9 cellular contexts compared by ENCODE assay signal in the genomic region with DNA sequence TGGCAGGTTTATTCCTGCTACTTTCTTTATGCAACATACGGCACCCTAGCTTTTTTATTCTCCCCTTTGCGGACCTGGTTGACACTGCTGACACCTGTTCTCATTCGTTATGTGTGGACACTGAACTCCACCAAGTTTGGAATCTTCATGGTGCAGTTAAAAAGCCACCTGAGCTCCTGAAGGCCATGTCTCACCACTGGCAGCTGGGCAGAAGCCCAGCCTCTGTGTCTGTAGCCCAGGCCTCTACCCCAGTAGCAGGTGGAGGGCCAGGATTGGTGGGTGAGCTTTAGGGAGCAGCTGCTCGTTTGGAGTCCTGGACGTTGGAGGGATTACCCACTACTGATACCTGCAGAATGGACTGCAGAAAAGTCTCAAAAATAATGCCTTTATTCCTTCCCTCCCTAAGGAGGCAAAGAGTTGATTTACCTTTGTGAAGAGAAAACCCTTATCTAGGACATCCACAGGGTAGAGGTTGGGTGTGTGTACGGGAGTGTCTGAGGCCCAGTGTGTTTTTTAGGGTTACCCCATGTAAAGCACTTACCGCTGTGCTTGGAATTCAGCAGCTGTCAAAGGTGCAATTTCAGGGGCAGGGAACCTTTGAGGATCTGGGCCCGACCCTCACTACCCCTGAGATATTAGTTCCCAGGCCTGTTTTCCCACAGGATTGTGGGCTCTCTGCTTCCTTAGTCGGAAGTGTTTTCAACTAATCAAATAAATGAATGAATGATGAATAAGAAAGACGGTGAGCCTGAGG. TPM values are rescaled to one million over a fixed set of nuclear protein-coding genes. Genes with fewer than 3 reads are reported as not detected.
DNase-seq lines count a peak whose midpoint lies in the region; ATAC-seq and TF ChIP-seq lines count a peak whose summit lies in the region.
"Had no signal": no experiment of that assay in that cellular context is flagged by ENCODE, and none has a peak within 500 bp of the region (broad histone marks: within the 10 kb centered on the region; RNA-seq: fewer than 3 reads in every experiment).

No MANE protein-coding gene starts in this region.

- intact Hi-C loops in PC-3 (cut with micrococcal nuclease): loop anchor here (10.0 kb wide), 2 partner anchors 80 to 480 kb away; partner anchors contain the start of gene UBR1
- intact Hi-C loops in ovary (cut with DNase I): no loop called here

- H3K4me3 ChIP-seq in DOHH2 (ENCODE audit: low read length): peak overlapping the region; percentile 94
- H3K4me3 ChIP-seq in PC-3 (ENCODE audit: low read length): peak overlapping the region; percentile 92; the same call in 1 of the 2 replicates
- H3K4me3 ChIP-seq in ovary: peak overlapping the region; percentile 91

- 75 to 78% (median 78%) methylated on average over 10 of the region's 10 CpGs for WGBS in ovary, 3 donors

- H3K9me2 ChIP-seq in DOHH2 (replicated peaks; ENCODE audit: control insufficient read depth, low read length): no peaks in the 10 kb centered on the region
- no peaks in the 10 kb centered on the region for H3K9me2 ChIP-seq in PC-3 (replicated peaks; ENCODE audit: low read length)

- ATAC-seq in PC-3 (no peak), GM18511 (IDR thresholded peaks at IDR 0.05; ENCODE audit: unreplicated experiment) (no peak)

- H4K20me1 ChIP-seq in DOHH2 (ENCODE audit: control insufficient read depth, insufficient read depth, low read depth, low read length) (no peaks in the 10 kb centered on the region), PC-3 (ENCODE audit: low read length) (no peaks in the 10 kb centered on the region)

- H3K9me3 ChIP-seq in DOHH2 (ENCODE audit: control insufficient read depth, insufficient read depth, low read length) (no peaks in the 10 kb centered on the region), PC-3 (ENCODE audit: low read length) (no peaks in the 10 kb centered on the region), ovary (no peaks in the 10 kb centered on the region)

- H2AFZ ChIP-seq in PC-3 (ENCODE audit: low read length): peak overlapping the region; percentile 85

- POLR2A ChIA-PET in PC-3 (lab: Charles Lee; ENCODE audit: unreplicated experiment): interaction anchor here (0.7 kb wide), 1 partner anchor 17 kb away, joined by 4 read pairs; no protein-coding TSS in a partner anchor

- H3K4me1 ChIP-seq in DOHH2 (ENCODE audit: control insufficient read depth, low read length) (peaks cover 15% of the 10 kb centered on the region), PC-3 (ENCODE audit: insufficient read depth, low read length) (peaks cover 24% of the 10 kb centered on the region), ovary (ENCODE audit: insufficient read depth) (no peaks in the 10 kb centered on the region)

- H3K27me3 ChIP-seq in DOHH2 (ENCODE audit: control insufficient read depth, low read length): no peaks in the 10 kb centered on the region
- H3K27me3 ChIP-seq in PC-3 (ENCODE audit: low read length): no peaks in the 10 kb centered on the region
- no peaks in the 10 kb centered on the region for H3K27me3 ChIP-seq in ovary

- BruUV-seq in PC-3 (replicated peaks; lab: Mats Ljungman, UMichigan): no TSS peak

- H3K79me2 ChIP-seq in DOHH2 (ENCODE audit: control insufficient read depth, low read length): peaks cover 17% of the 10 kb centered on the region
- H3K79me2 ChIP-seq in PC-3 (ENCODE audit: low read length): peaks cover 6% of the 10 kb centered on the region; the same call in 1 of the 2 replicates

- peaks cover 47% of the 10 kb centered on the region for H3K36me3 ChIP-seq in DOHH2 (ENCODE audit: control insufficient read depth, low read length)
- no peaks in the 10 kb centered on the region; the same call in 1 of the 2 replicates for H3K36me3 ChIP-seq in PC-3 (ENCODE audit: low read depth, low read length)
- no peaks in the 10 kb centered on the region for H3K36me3 ChIP-seq in ovary

- H3F3A ChIP-seq in DOHH2 (ENCODE audit: control insufficient read depth, insufficient read depth): peaks cover 26% of the 10 kb centered on the region
- no peaks in the 10 kb centered on the region for H3F3A ChIP-seq in PC-3 (ENCODE audit: low read length, unreplicated experiment)

- H3K9ac ChIP-seq in PC-3 (ENCODE audit: low read length): no peak overlapping the region

- H3K27ac ChIP-seq in DOHH2 (ENCODE audit: low read depth, low read length) (peak overlapping the region; percentile 58), PC-3 (ENCODE audit: low read length) (peak overlapping the region; percentile 35), ovary (peak overlapping the region in 1 of 2 donors; percentile 69)

- no peak for TF ChIP-seq POLR2A in erythroblast (IDR thresholded peaks at IDR 0.05; ENCODE audit: low read length)
- no peak for TF ChIP-seq POLR2A in ovary (IDR thresholded peaks at IDR 0.05)

- DNase-seq in PC-3: no peak
- DNase-seq in erythroblast (lab: John Stamatoyannopoulos, UW): peak; percentile 76
- no peak for DNase-seq in ovary
- no peak for DNase-seq in iPS-NIHi7 (ENCODE audit: extremely low spot score)
- no peak for DNase-seq in stimulated activated CD8-positive, alpha-beta memory T cell treated with anti-CD3 and anti-CD28 coated beads, Interleukin-4, amount 100 ng/mL, for 48 hours
- no peak for DNase-seq in NCI-H748 (lab: John Stamatoyannopoulos, UW; ENCODE audit: unreplicated experiment)

- H3K4me2 ChIP-seq in DOHH2 (ENCODE audit: low read length) (peak overlapping the region; percentile 85), PC-3 (ENCODE audit: low read length) (peak overlapping the region; percentile 96)

- no peak for TF ChIP-seq EP300 in ovary (IDR thresholded peaks at IDR 0.05)

- no peak for TF ChIP-seq CTCF in DOHH2 (IDR thresholded peaks at IDR 0.05; ENCODE audit: low read depth, low read length, poor library complexity, severe bottlenecking)
- no peak for TF ChIP-seq CTCF in PC-3 (conservative IDR thresholded peaks at IDR 0.05; ENCODE audit: low read depth, low read length)
- no peak for TF ChIP-seq CTCF in ovary (IDR thresholded peaks at IDR 0.05)

- CTCF ChIA-PET in PC-3 (lab: Charles Lee): interaction anchor here (0.6 kb wide), 1 partner anchor 15 kb away, joined by 5 read pairs; no protein-coding TSS in a partner anchor

RNA-seq across cellular contexts. Expression of gene CCNDBP1, which starts 0.6 kb away (rescaled TPM):
- total RNA-seq in PC-3 (2014; rRNA removed) (34.3 and 38.5 TPM in 2 replicates), ovary (10 to 100 TPM; 25.2 to 55.3 (median 28.3) TPM)
- 10 to 100 TPM; 34.2 to 69.7 TPM for polyA plus RNA-seq in ovary

RNA-seq across cellular contexts. Expression of gene EPB42, which starts 36.2 kb away (rescaled TPM):
- total RNA-seq in PC-3 (2014; rRNA removed) (not detected in 2 replicates), ovary (1 to 10 TPM in 1 of 7 donors, under 1 TPM in 2, not detected in 4; 0.43 to 2.5 (median 0.66) TPM)
- not detected for polyA plus RNA-seq in ovary
- total RNA-seq: pulmonary artery endothelial cell had no signal

RNA-seq across cellular contexts. Expression of gene TMEM62, which starts 51.2 kb away (rescaled TPM):
- total RNA-seq in PC-3 (2014; rRNA removed) (19.6 and 31.6 TPM in 2 replicates), ovary (10 to 100 TPM in 5 of 7 donors, 1 to 10 TPM in 2; 8.7 to 15.2 (median 13.8) TPM)
- 10 to 100 TPM in 1 of 2 donors, 1 to 10 TPM in 1; 6.6 to 17.4 TPM for polyA plus RNA-seq in ovary

Comparison
In these comparisons a context has a peak if more than half of its experiments do, and no peak if none do; other contexts are left out.
1. DNase-seq: peak in erythroblast (2 of 2); none in PC-3 (single experiment), ovary (0 of 5), iPS-NIHi7 (single experiment), stimulated activated CD8-positive, alpha-beta memory T cell treated with anti-CD3 and anti-CD28 coated beads, Interleukin-4, amount 100 ng/mL, for 48 hours (single experiment) and NCI-H748 (single experiment).
2. Peak in every context shown above with its lines, with median percentiles within 50 percentile points of each other: H3K4me3 ChIP-seq.